ENCODE assay signal across 6 cellular contexts in genomic region chr7:10773430-10773829, GRCh38.
"Had no signal": no experiment of that assay in that cellular context is flagged by ENCODE, and none has a peak within 500 bp of the region (broad histone marks: within the 10 kb centered on the region; RNA-seq: fewer than 3 reads in every experiment).

No MANE protein-coding gene starts in this region.

- H3K4me1 Mint-ChIP-seq: IgD-negative memory B cell had no signal

- H3K27me3 Mint-ChIP-seq: IgD-negative memory B cell had no signal

- H3K4me3 ChIP-seq: K562 had no signal

- DNase-seq: IMR-90, KBM-7 had no signal

- H3K27ac Mint-ChIP-seq: IgD-negative memory B cell had no signal

- H3K27ac ChIP-seq: HL-60 had no signal

- H3K4me3 Mint-ChIP-seq: IgD-negative memory B cell had no signal

- H3K36me3 Mint-ChIP-seq: IgD-negative memory B cell had no signal

- ATAC-seq: HepG2, K562 had no signal
